ENCODE assay signal across 13 cellular contexts in genomic region chr12:47995976-47996375, GRCh38. TPM values are rescaled to one million over a fixed set of nuclear protein-coding genes. Genes with fewer than 3 reads are reported as not detected.
DNase-seq lines count a peak whose midpoint lies in the region; ATAC-seq and TF ChIP-seq lines count a peak whose summit lies in the region.
"Had no signal": no experiment of that assay in that cellular context is flagged by ENCODE, and none has a peak within 500 bp of the region (broad histone marks: within the 10 kb centered on the region; RNA-seq: fewer than 3 reads in every experiment).

No MANE protein-coding gene starts in this region.

- H3K14ac ChIP-seq in IMR-90 (replicated peaks; ENCODE audit: low read depth, low read length) = no peak overlapping the region

- DNase-seq in AG10803 (ENCODE audit: low read depth) (peak; percentile 74), IMR-90 (peak; percentile 76), dedifferentiated amniotic fluid mesenchymal stem cell (ENCODE audit: extremely low spot score) (peak; percentile 51), mucosa of gallbladder (ENCODE audit: low spot score) (peak; percentile 38), BE2C (no peak), SIG-M5 treated with dmso at 0.1 percent for 504 hours (lab: John Stamatoyannopoulos, UW; ENCODE audit: unreplicated experiment) (no peak)
- DNase-seq in activated CD8-positive, alpha-beta memory T cell treated with anti-CD3 and anti-CD28 coated beads, Interleukin-2, amount 10 ng/mL, durations not matched to agents 7 days and 5 days = no peak
- DNase-seq: activated CD4-positive, alpha-beta memory T cell treated with anti-CD3 and anti-CD28 coated beads, Interleukin-2, amount 10 ng/mL, durations not matched to agents 7 days and 5 days; activated naive CD4-positive, alpha-beta T cell treated with anti-CD3 and anti-CD28 coated beads, Interleukin-2, amount 50 U/mL, for 16 hours; NCI-H2227 treated with DMSO at 0.1 percent for 48 hours had no signal

- CTCF ChIA-PET in IMR-90 (lab: Yijun Ruan, JAX) = no interaction called here
- CTCF ChIA-PET in activated CD8-positive, alpha-beta memory T cell treated with anti-CD3 and anti-CD28 coated beads, Interleukin-2, amount 10 ng/mL, durations not matched to agents 7 days and 5 days (lab: Charles Lee) = no interaction called here

- H3K4me3 ChIP-seq in AG10803 (ENCODE audit: low read length) = no peak overlapping the region
- H3K4me3 ChIP-seq in IMR-90 (ENCODE audit: insufficient read depth, low read depth, low read length) = no peak overlapping the region
- H3K4me3 ChIP-seq in BE2C (ENCODE audit: low read depth, low read length) = no peak overlapping the region

- no peak overlapping the region for H3K23ac ChIP-seq in IMR-90 (ENCODE audit: low read depth, low read length)

- no peaks in the 10 kb centered on the region for H4K20me1 ChIP-seq in IMR-90 (ENCODE audit: insufficient read depth, low read length)

- POLR2A ChIA-PET in IMR-90 (lab: Charles Lee; ENCODE audit: unreplicated experiment) = no interaction called here

- in situ Hi-C loops in IMR-90 (cut with MboI; ENCODE audit: low sequenced_read_pairs) = no loop called here

- H3K9me3 ChIP-seq in IMR-90 (ENCODE audit: control insufficient read depth, insufficient read depth, low read length) (no peaks in the 10 kb centered on the region), BE2C (no peaks in the 10 kb centered on the region)

- intact Hi-C loops in IMR-90 (cut with micrococcal nuclease) = no loop called here

- no peak overlapping the region for H4K5ac ChIP-seq in IMR-90 (ENCODE audit: low read depth, low read length)

- no peaks in the 10 kb centered on the region for H3K79me1 ChIP-seq in IMR-90 (ENCODE audit: low read depth in 1 of 2, low read length in 2 of 2)

- no TSS peak for BruUV-seq in IMR-90 (replicated peaks; lab: Mats Ljungman, UMichigan)

- H3K9ac ChIP-seq in IMR-90 (ENCODE audit: low read depth, low read length) = no peak overlapping the region

- H2AK9ac ChIP-seq in IMR-90 (replicated peaks; ENCODE audit: low read depth, low read length, poor library complexity) = no peak overlapping the region

- TF ChIP-seq RAD21 in IMR-90 (IDR thresholded peaks at IDR 0.05; ENCODE audit: low read length) = no peak

- H3K27me3 ChIP-seq in IMR-90 (ENCODE audit: control insufficient read depth, insufficient read depth, low read length) (peaks cover 77% of the 10 kb centered on the region), BE2C (peaks cover 48% of the 10 kb centered on the region)

- no peak overlapping the region for H2BK20ac ChIP-seq in IMR-90 (ENCODE audit: low read depth, low read length)

- TF ChIP-seq CTCF in AG10803 (conservative IDR thresholded peaks at IDR 0.05; ENCODE audit: low read length) (no peak), IMR-90 (conservative IDR thresholded peaks at IDR 0.05; ENCODE audit: low read depth, low read length) (no peak), BE2C (IDR thresholded peaks at IDR 0.05; ENCODE audit: low read depth, low read length) (no peak)

- H3K27me3 Mint-ChIP-seq in activated CD8-positive, alpha-beta memory T cell treated with anti-CD3 and anti-CD28 coated beads, Interleukin-2, amount 10 ng/mL, durations not matched to agents 7 days and 5 days = peaks cover 97% of the 10 kb centered on the region

- no peak overlapping the region for H4K91ac ChIP-seq in IMR-90 (ENCODE audit: insufficient read depth, low read depth, low read length)

- H3K4me1 ChIP-seq in IMR-90 (ENCODE audit: control insufficient read depth, insufficient read depth, low read length) (no peaks in the 10 kb centered on the region; the same call in 1 of the 2 replicates), BE2C (peaks cover 7% of the 10 kb centered on the region; the same call in 1 of the 2 replicates)

- peaks cover 7% of the 10 kb centered on the region for H3K4me1 Mint-ChIP-seq in activated CD8-positive, alpha-beta memory T cell treated with anti-CD3 and anti-CD28 coated beads, Interleukin-2, amount 10 ng/mL, durations not matched to agents 7 days and 5 days

- H2AFZ ChIP-seq in IMR-90 (replicated peaks; ENCODE audit: low read length, poor library complexity) = no peak overlapping the region

- H3K27ac ChIP-seq in IMR-90 (ENCODE audit: insufficient read depth, low read length) = no peak overlapping the region

- no peak overlapping the region for H3K18ac ChIP-seq in IMR-90 (ENCODE audit: low read depth, low read length)

- no peak overlapping the region for H2AK5ac ChIP-seq in IMR-90 (ENCODE audit: low read depth, low read length)

- no peaks in the 10 kb centered on the region for H3K9me1 ChIP-seq in IMR-90 (ENCODE audit: insufficient read depth, low read length)

- no peak overlapping the region for H3K4me3 Mint-ChIP-seq in activated CD8-positive, alpha-beta memory T cell treated with anti-CD3 and anti-CD28 coated beads, Interleukin-2, amount 10 ng/mL, durations not matched to agents 7 days and 5 days
- H3K4me3 Mint-ChIP-seq: activated CD4-positive, alpha-beta memory T cell treated with anti-CD3 and anti-CD28 coated beads, Interleukin-2, amount 10 ng/mL, durations not matched to agents 7 days and 5 days had no signal

- no peaks in the 10 kb centered on the region for H3K36me3 Mint-ChIP-seq in activated CD8-positive, alpha-beta memory T cell treated with anti-CD3 and anti-CD28 coated beads, Interleukin-2, amount 10 ng/mL, durations not matched to agents 7 days and 5 days

- whole genome bisulfite sequencing in IMR-90 (ENCODE audit: extremely low coverage in 2 of 2, insufficient read length in 1 of 2), 2 experiments = no CpG with 5 or more reads among the region's 4 CpGs

- dilution Hi-C loops in IMR-90 (cut with HindIII; ENCODE audit: low sequenced_read_pairs, unreplicated experiment) = no loop called here

- no peak overlapping the region for H2BK120ac ChIP-seq in IMR-90 (ENCODE audit: low read depth, low read length)

- no peak for TF ChIP-seq POLR2A in IMR-90 (IDR thresholded peaks at IDR 0.05; ENCODE audit: low read depth, low read length)

- ATAC-seq in IMR-90 (ENCODE audit: low read depth) (peak; percentile 88), GM21529 (IDR thresholded peaks at IDR 0.05; ENCODE audit: unreplicated experiment) (no peak)
- no peak for ATAC-seq in activated CD8-positive, alpha-beta memory T cell treated with anti-CD3 and anti-CD28 coated beads, Interleukin-2, amount 10 ng/mL, durations not matched to agents 7 days and 5 days
- ATAC-seq: Panc1 had no signal

- H2BK15ac ChIP-seq in IMR-90 (ENCODE audit: low read depth, low read length) = no peak overlapping the region

- no peak overlapping the region for H4K8ac ChIP-seq in IMR-90 (ENCODE audit: low read depth in 2 of 2, low read length in 2 of 2)

- H3K56ac ChIP-seq in IMR-90 (ENCODE audit: extremely low read depth, insufficient read depth, low read length) = no peak overlapping the region

- H3K4me2 ChIP-seq in IMR-90 (ENCODE audit: low read depth, low read length) = no peak overlapping the region

- H3K4ac ChIP-seq in IMR-90 (ENCODE audit: low read depth, low read length) = no peak overlapping the region

- no peaks in the 10 kb centered on the region for H3K36me3 ChIP-seq in IMR-90 (ENCODE audit: control insufficient read depth, insufficient read depth, low read length)
- no peaks in the 10 kb centered on the region for H3K36me3 ChIP-seq in BE2C

- H2BK5ac ChIP-seq in IMR-90 (ENCODE audit: low read depth, low read length, poor library complexity, severe bottlenecking) = no peak overlapping the region

- H3K9me3 Mint-ChIP-seq in activated CD8-positive, alpha-beta memory T cell treated with anti-CD3 and anti-CD28 coated beads, Interleukin-2, amount 10 ng/mL, durations not matched to agents 7 days and 5 days (ENCODE audit: low read depth) = no peaks in the 10 kb centered on the region
- H3K9me3 Mint-ChIP-seq: activated CD4-positive, alpha-beta memory T cell treated with anti-CD3 and anti-CD28 coated beads, Interleukin-2, amount 10 ng/mL, durations not matched to agents 7 days and 5 days had no signal

- no peak overlapping the region for H3K27ac Mint-ChIP-seq in activated CD8-positive, alpha-beta memory T cell treated with anti-CD3 and anti-CD28 coated beads, Interleukin-2, amount 10 ng/mL, durations not matched to agents 7 days and 5 days
- H3K27ac Mint-ChIP-seq: activated CD4-positive, alpha-beta memory T cell treated with anti-CD3 and anti-CD28 coated beads, Interleukin-2, amount 10 ng/mL, durations not matched to agents 7 days and 5 days had no signal

TF ChIP-seq in IMR-90, 13 proteins besides CTCF, POLR2A, EP300 and RAD21:
- no peak for TF ChIP-seq ELK1 (IDR thresholded peaks at IDR 0.05; ENCODE audit: borderline replicate concordance, low read depth, low read length)
- TF ChIP-seq BHLHE40 (IDR thresholded peaks at IDR 0.05; ENCODE audit: low read depth, low read length) = peak; percentile 66; the same call in 1 of the 2 replicates

RNA-seq across cellular contexts. Expression of gene COL2A1, which starts 8.3 kb away (rescaled TPM):
- total RNA-seq in IMR-90 (2012; rRNA removed) (not detected in 2 replicates), mucosa of gallbladder (0.09 TPM)
- polyA plus RNA-seq in IMR-90 (2012; rRNA removed) = 0.05 TPM in 1 of 2 replicates, not detected in the other
- polyA plus RNA-seq in IMR-90 (2012; cell fraction: cytosol; rRNA removed) = 0.03 and 0.05 TPM in 2 replicates
- polyA plus RNA-seq in IMR-90 (2012; cell fraction: nucleus; rRNA removed; ENCODE audit: low replicate concordance) = 0.03 and 0.05 TPM in 2 replicates
- total RNA-seq in activated CD8-positive, alpha-beta memory T cell treated with anti-CD3 and anti-CD28 coated beads, Interleukin-2, amount 10 ng/mL, durations not matched to agents 7 days and 5 days = under 1 TPM in 1 of 2 experiments, not detected in 1; 0.33 TPM
- not detected for polyA plus RNA-seq in BE2C (2012; ENCODE audit: insufficient read depth, insufficient read length, low read depth)
- total RNA-seq: activated CD4-positive, alpha-beta memory T cell treated with anti-CD3 and anti-CD28 coated beads, Interleukin-2, amount 10 ng/mL, durations not matched to agents 7 days and 5 days; LHCN-M2 had no signal

RNA-seq across cellular contexts. Expression of gene TMEM106C, which starts 32.6 kb away (rescaled TPM):
- 63.9 and 72.1 TPM in 2 replicates for total RNA-seq in IMR-90 (2012; rRNA removed)
- 66.4 and 74.6 TPM in 2 replicates for polyA plus RNA-seq in IMR-90 (2012; rRNA removed)
- polyA plus RNA-seq in IMR-90 (2012; cell fraction: cytosol; rRNA removed) = 27.2 and 37.7 TPM in 2 replicates
- polyA plus RNA-seq in IMR-90 (2012; cell fraction: nucleus; rRNA removed; ENCODE audit: low replicate concordance) = 34.4 and 64.6 TPM in 2 replicates
- 101 TPM for total RNA-seq in mucosa of gallbladder
- 100 to 1,000 TPM; 162 to 174 TPM for total RNA-seq in activated CD8-positive, alpha-beta memory T cell treated with anti-CD3 and anti-CD28 coated beads, Interleukin-2, amount 10 ng/mL, durations not matched to agents 7 days and 5 days
- 57.5 TPM for polyA plus RNA-seq in BE2C (2012; ENCODE audit: insufficient read depth, insufficient read length, low read depth)

Comparison
In these comparisons a context has a peak if more than half of its experiments do, and no peak if none do; other contexts are left out.
1. DNase-seq: peak in AG10803 (single experiment), IMR-90 (single experiment), dedifferentiated amniotic fluid mesenchymal stem cell (single experiment) and mucosa of gallbladder (single experiment); none in activated CD8-positive, alpha-beta memory T cell treated with anti-CD3 and anti-CD28 coated beads, Interleukin-2, amount 10 ng/mL, durations not matched to agents 7 days and 5 days (single experiment), BE2C (single experiment) and SIG-M5 treated with dmso at 0.1 percent for 504 hours (single experiment).